ENCODE assay signal across 14 cellular contexts in genomic region chr6:15304337-15305078, GRCh38. TPM values are rescaled to one million over a fixed set of nuclear protein-coding genes. Genes with fewer than 3 reads are reported as not detected.
A peak's percentile ranks its signal among the peaks of the same experiment; 100 is the strongest.
DNase-seq lines count a peak whose midpoint lies in the region; ATAC-seq and TF ChIP-seq lines count a peak whose summit lies in the region.
"Had no signal": no experiment of that assay in that cellular context is flagged by ENCODE, and none has a peak within 500 bp of the region (broad histone marks: within the 10 kb centered on the region; RNA-seq: fewer than 3 reads in every experiment).

No MANE protein-coding gene starts in this region.

- no peak for TF ChIP-seq POLR2A in uterus (IDR thresholded peaks at IDR 0.05)

- peaks cover 82% of the 10 kb centered on the region for H3K4me1 Mint-ChIP-seq in activated naive CD4-positive, alpha-beta T cell treated with anti-CD3 and anti-CD28 coated beads for 36 hours (ENCODE audit: low read depth)
- H3K4me1 Mint-ChIP-seq in T-helper 17 cell, result peaks cover 63% of the 10 kb centered on the region
- H3K4me1 Mint-ChIP-seq in stimulated activated memory B cell treated with anti-CD40 and anti-IgM and Interleukin-4, amounts not matched to agents 10 μg/mL and 1 μg/mL and 100 μg/mL, for 72 hours, result peaks cover 79% of the 10 kb centered on the region

- H4K20me1 ChIP-seq in hepatocyte (ENCODE audit: insufficient read depth, poor library complexity, severe bottlenecking), result peaks cover 37% of the 10 kb centered on the region

- ATAC-seq in T-helper 17 cell (no peak), GM19023 (IDR thresholded peaks at IDR 0.05; ENCODE audit: unreplicated experiment) (no peak)
- no peak for ATAC-seq in stimulated activated memory B cell treated with anti-CD40 and anti-IgM and Interleukin-4, amounts not matched to agents 10 μg/mL and 1 μg/mL and 100 μg/mL, for 72 hours
- ATAC-seq: lower lobe of right lung had no signal

- H3K9me3 ChIP-seq in T-helper 17 cell (ENCODE audit: control insufficient read depth, low read length, poor library complexity, severe bottlenecking) (no peaks in the 10 kb centered on the region), hepatocyte (ENCODE audit: low read depth) (no peaks in the 10 kb centered on the region), uterus (no peaks in the 10 kb centered on the region)
- H3K9me3 ChIP-seq: lower lobe of right lung, ovary, thoracic aorta had no signal

- H3K36me3 Mint-ChIP-seq in activated naive CD4-positive, alpha-beta T cell treated with anti-CD3 and anti-CD28 coated beads for 36 hours (ENCODE audit: low read depth), result peaks cover 6% of the 10 kb centered on the region
- H3K36me3 Mint-ChIP-seq in T-helper 17 cell (ENCODE audit: low read depth), result no peaks in the 10 kb centered on the region
- no peaks in the 10 kb centered on the region for H3K36me3 Mint-ChIP-seq in stimulated activated memory B cell treated with anti-CD40 and anti-IgM and Interleukin-4, amounts not matched to agents 10 μg/mL and 1 μg/mL and 100 μg/mL, for 72 hours

- H3K4me1 ChIP-seq in hepatocyte (ENCODE audit: insufficient read depth), result peaks cover 39% of the 10 kb centered on the region
- no peaks in the 10 kb centered on the region for H3K4me1 ChIP-seq in uterus

- intact Hi-C loops in activated naive CD4-positive, alpha-beta T cell treated with anti-CD3 and anti-CD28 coated beads for 36 hours (cut with micrococcal nuclease), result loop anchor here (5.0 kb wide), 3 partner anchors 122 to 572 kb away; no protein-coding TSS in a partner anchor
- intact Hi-C loops in uterus (cut with DNase I; ENCODE audit: low total_unique reads), result no loop called here

- H3K27me3 Mint-ChIP-seq in activated naive CD4-positive, alpha-beta T cell treated with anti-CD3 and anti-CD28 coated beads for 36 hours (ENCODE audit: low read depth), result no peaks in the 10 kb centered on the region
- H3K27me3 Mint-ChIP-seq in T-helper 17 cell, result no peaks in the 10 kb centered on the region
- no peaks in the 10 kb centered on the region for H3K27me3 Mint-ChIP-seq in stimulated activated memory B cell treated with anti-CD40 and anti-IgM and Interleukin-4, amounts not matched to agents 10 μg/mL and 1 μg/mL and 100 μg/mL, for 72 hours

- no peaks in the 10 kb centered on the region for H3K9me3 Mint-ChIP-seq in activated naive CD4-positive, alpha-beta T cell treated with anti-CD3 and anti-CD28 coated beads for 36 hours
- no peaks in the 10 kb centered on the region for H3K9me3 Mint-ChIP-seq in stimulated activated memory B cell treated with anti-CD40 and anti-IgM and Interleukin-4, amounts not matched to agents 10 μg/mL and 1 μg/mL and 100 μg/mL, for 72 hours

- peaks cover 84% of the 10 kb centered on the region for H3K79me2 ChIP-seq in hepatocyte

- peak overlapping the region; percentile 66 for H3K4me2 ChIP-seq in hepatocyte

- DNase-seq in activated naive CD4-positive, alpha-beta T cell treated with anti-CD3 and anti-CD28 coated beads for 36 hours, result no peak
- DNase-seq in activated naive CD4-positive, alpha-beta T cell treated with anti-CD3 and anti-CD28 coated beads, Interleukin-2, amount 50 U/mL, for 16 hours, result no peak
- DNase-seq in T-helper 17 cell, result no peak
- no peak for DNase-seq in hepatocyte (ENCODE audit: low spot score)
- DNase-seq in HCEC 1CT, result no peak
- no peak for DNase-seq in uterus
- DNase-seq: lower lobe of right lung; MV-4-11; NCI-H2171 treated with DMSO at 0.1 percent for 48 hours; ovary; stimulated activated CD4-positive, alpha-beta T cell treated with anti-CD3 and anti-CD28 coated beads, Interleukin-12 subunit alpha, Interleukin-12 subunit beta, amount 100 ng/mL, for 4 hours had no signal

- H3K27ac ChIP-seq in hepatocyte (peak overlapping the region; percentile 53), uterus (no peak overlapping the region)
- H3K27ac ChIP-seq: lower lobe of right lung, ovary, thoracic aorta had no signal

- H2AFZ ChIP-seq in hepatocyte, result no peak overlapping the region

- no peaks in the 10 kb centered on the region for H3K27me3 ChIP-seq in hepatocyte
- no peaks in the 10 kb centered on the region for H3K27me3 ChIP-seq in uterus
- H3K27me3 ChIP-seq: ovary had no signal

- no peaks in the 10 kb centered on the region for H3K9me2 ChIP-seq in hepatocyte (replicated peaks; ENCODE audit: insufficient read depth)

- H3K36me3 ChIP-seq in hepatocyte (replicated peaks; ENCODE audit: insufficient read depth, low read depth) (no peaks in the 10 kb centered on the region), uterus (no peaks in the 10 kb centered on the region)
- H3K36me3 ChIP-seq: lower lobe of right lung, ovary, thoracic aorta had no signal

- 42% methylated on average over 4 of the region's 4 CpGs for WGBS in hepatocyte (ENCODE audit: low lambda C conversion rate, missing lambda C conversion rate)

- H3K4me3 ChIP-seq in hepatocyte (no peak overlapping the region), uterus (no peak overlapping the region)
- H3K4me3 ChIP-seq: lower lobe of right lung, ovary, thoracic aorta had no signal

- peak overlapping the region; percentile 71 for H3K27ac Mint-ChIP-seq in activated naive CD4-positive, alpha-beta T cell treated with anti-CD3 and anti-CD28 coated beads for 36 hours
- H3K27ac Mint-ChIP-seq in T-helper 17 cell, result peak overlapping the region; percentile 24
- H3K27ac Mint-ChIP-seq in stimulated activated memory B cell treated with anti-CD40 and anti-IgM and Interleukin-4, amounts not matched to agents 10 μg/mL and 1 μg/mL and 100 μg/mL, for 72 hours, result peak overlapping the region; percentile 56

- CTCF ChIA-PET in activated naive CD4-positive, alpha-beta T cell treated with anti-CD3 and anti-CD28 coated beads for 36 hours (lab: Charles Lee), result interaction anchor here (1.1 to 2.2 kb wide), 3 partner anchors 8 to 51 kb away, joined by 3 to 5 read pairs (median 3); no protein-coding TSS in a partner anchor

- TF ChIP-seq CTCF in hepatocyte (IDR thresholded peaks at IDR 0.05; ENCODE audit: poor library complexity), result no peak
- TF ChIP-seq CTCF in uterus (IDR thresholded peaks at IDR 0.05), result no peak

- H3K4me3 Mint-ChIP-seq in activated naive CD4-positive, alpha-beta T cell treated with anti-CD3 and anti-CD28 coated beads for 36 hours, result no peak overlapping the region
- no peak overlapping the region for H3K4me3 Mint-ChIP-seq in T-helper 17 cell
- no peak overlapping the region for H3K4me3 Mint-ChIP-seq in stimulated activated memory B cell treated with anti-CD40 and anti-IgM and Interleukin-4, amounts not matched to agents 10 μg/mL and 1 μg/mL and 100 μg/mL, for 72 hours

RNA-seq across cellular contexts. Expression of gene JARID2, which starts 58.6 kb away (rescaled TPM):
- 10 to 100 TPM; 26.6 to 27.7 TPM for total RNA-seq in activated naive CD4-positive, alpha-beta T cell treated with anti-CD3 and anti-CD28 coated beads for 36 hours
- 10 to 100 TPM; 21.9 to 35.5 TPM for total RNA-seq in T-helper 17 cell
- total RNA-seq in hepatocyte, result 7.7 and 11.6 TPM in 2 replicates
- polyA plus RNA-seq in hepatocyte, result 4.6 and 6.8 TPM in 2 replicates
- total RNA-seq in uterus, result 10 to 100 TPM in 2 of 4 donors, 1 to 10 TPM in 2; 2.6 to 15.8 (median 8.0) TPM
